Comparison of ENCODE assay signal across 21 cellular contexts in the genomic region with DNA sequence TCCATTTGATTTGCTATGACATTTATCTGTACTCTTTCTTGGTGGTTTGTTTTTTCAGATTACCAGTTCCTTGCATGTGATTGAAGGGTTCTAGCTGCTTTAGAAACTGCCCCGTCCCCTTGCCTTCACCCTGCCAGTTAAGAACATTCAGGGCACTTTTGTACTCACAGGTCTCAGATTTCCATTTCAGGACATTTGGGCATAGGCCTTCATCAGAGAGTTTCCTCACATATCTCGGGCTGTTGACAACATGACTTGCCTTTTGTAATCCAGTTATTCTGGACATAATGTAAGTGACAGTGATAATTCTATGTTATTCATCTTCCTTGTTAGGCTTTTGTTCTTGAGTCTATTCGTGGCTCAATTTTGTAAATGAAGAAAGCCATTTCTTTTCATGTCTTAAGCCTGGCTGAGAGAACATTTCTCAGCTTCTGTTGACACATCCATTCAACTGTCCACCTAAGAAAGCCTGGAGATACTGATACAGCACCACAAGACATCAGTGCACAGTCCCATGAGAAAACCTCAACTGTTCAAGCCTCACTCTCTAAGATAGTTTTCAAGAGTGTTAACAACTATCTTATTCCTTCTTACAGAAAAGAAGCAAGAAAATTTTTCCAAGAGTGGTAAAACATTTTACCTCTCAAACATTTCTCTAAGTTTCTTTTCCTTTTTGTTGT.
DNase-seq lines count a peak whose midpoint lies in the region; ATAC-seq, FAIRE-seq and TF ChIP-seq lines count a peak whose summit lies in the region.
"Had no signal": no experiment of that assay in that cellular context is flagged by ENCODE, and none has a peak within 500 bp of the region (broad histone marks: within the 10 kb centered on the region; RNA-seq: fewer than 3 reads in every experiment).

No MANE protein-coding gene starts in this region.

- H3K79me1 ChIP-seq in trophoblast cell (ENCODE audit: low read length), result peaks cover 7% of the 10 kb centered on the region

- H4K91ac ChIP-seq in trophoblast cell (ENCODE audit: low read depth, low read length), result no peak overlapping the region

- DNase-seq in NCI-H226 (peak; percentile 10), keratinocyte (ENCODE audit: low read depth, low spot score) (no peak), trophoblast cell (no peak), GM19238 (ENCODE audit: insufficient read length, low spot score) (no peak)
- DNase-seq: DMS53, GDM1, HCEC 1CT, Karpas-422, MV-4-11, NCI-H1417, NCI-H1694 treated with DMSO at 0.1 percent for 48 hours, NCI-H2081 treated with DMSO at 0.1 percent for 48 hours, NCI-H2171 treated with DMSO at 0.1 percent for 48 hours, NCI-H446, NCI-H526, Right ventricle myocardium superior had no signal

- H3K4me3 ChIP-seq in ACC112 (ENCODE audit: low read depth, low read length) (no peak overlapping the region), keratinocyte (ENCODE audit: control insufficient read depth in 2 of 3, extremely low read depth in 1 of 3, insufficient read depth in 2 of 3, low read depth in 1 of 3, low read length in 3 of 3) (no peak overlapping the region), trophoblast cell (ENCODE audit: low read depth, low read length) (no peak overlapping the region), gastroesophageal sphincter (no peak overlapping the region)

- no peaks in the 10 kb centered on the region for H4K20me1 ChIP-seq in keratinocyte (ENCODE audit: control insufficient read depth, extremely low read depth, insufficient read depth, low read length)

- H4K8ac ChIP-seq in trophoblast cell (ENCODE audit: low read depth, low read length), result no peak overlapping the region

- H3K27me3 ChIP-seq in ACC112 (ENCODE audit: insufficient read depth, low read length), result no peaks in the 10 kb centered on the region
- H3K27me3 ChIP-seq in keratinocyte (ENCODE audit: control insufficient read depth, extremely low read depth, insufficient read depth, low read length), result no peaks in the 10 kb centered on the region
- H3K27me3 ChIP-seq in trophoblast cell (ENCODE audit: insufficient read depth, low read length), result no peaks in the 10 kb centered on the region
- H3K27me3 ChIP-seq in gastroesophageal sphincter, result no peaks in the 10 kb centered on the region

- no peak overlapping the region for H3K9ac ChIP-seq in keratinocyte (ENCODE audit: control insufficient read depth, extremely low read depth, insufficient read depth, low read length)
- H3K9ac ChIP-seq in trophoblast cell (ENCODE audit: low read length), result no peak overlapping the region

- H3K27ac ChIP-seq in ACC112 (ENCODE audit: low read depth, low read length), result no peak overlapping the region
- H3K27ac ChIP-seq in keratinocyte (ENCODE audit: control insufficient read depth, insufficient read depth, low read length), result no peak overlapping the region
- H3K27ac ChIP-seq in trophoblast cell (ENCODE audit: low read depth, low read length), result no peak overlapping the region
- no peak overlapping the region for H3K27ac ChIP-seq in gastroesophageal sphincter

- no peak for TF ChIP-seq POLR2A in gastroesophageal sphincter (IDR thresholded peaks at IDR 0.05)

- no CpG with 5 or more reads among the region's 3 CpGs for WGBS in trophoblast cell (ENCODE audit: extremely low coverage, insufficient coverage, insufficient read length)
- WGBS in gastroesophageal sphincter (ENCODE audit: low coverage in 1 of 2), 2 donors, result 76 to 78% methylated on average over 2 to 3 of the region's 3 CpGs

- no peak overlapping the region for H3K23ac ChIP-seq in trophoblast cell (ENCODE audit: low read length)

- H3K9me1 ChIP-seq in keratinocyte (ENCODE audit: control insufficient read depth, extremely low read depth, insufficient read depth, low read length), result no peaks in the 10 kb centered on the region

- H2BK5ac ChIP-seq in trophoblast cell (ENCODE audit: low read depth, low read length, poor library complexity), result no peak overlapping the region

- peak overlapping the region; percentile 71 for H2BK12ac ChIP-seq in trophoblast cell (ENCODE audit: low read length)

- no peak overlapping the region for H4K12ac ChIP-seq in trophoblast cell (ENCODE audit: low read depth, low read length)

- no peaks in the 10 kb centered on the region for H3K36me3 ChIP-seq in ACC112 (ENCODE audit: insufficient read depth, low read length)
- H3K36me3 ChIP-seq in keratinocyte (ENCODE audit: control insufficient read depth in 2 of 2, extremely low read depth in 1 of 2, insufficient read depth in 2 of 2, low read length in 2 of 2), result no peaks in the 10 kb centered on the region
- no peaks in the 10 kb centered on the region for H3K36me3 ChIP-seq in trophoblast cell (ENCODE audit: control insufficient read depth in 1 of 2, insufficient read depth in 2 of 2, low read length in 2 of 2)
- H3K36me3 ChIP-seq in gastroesophageal sphincter, result no peaks in the 10 kb centered on the region

- H2AFZ ChIP-seq in ACC112 (ENCODE audit: low read length, unreplicated experiment), result peak overlapping the region; percentile 64
- H2AFZ ChIP-seq in keratinocyte (ENCODE audit: control insufficient read depth, low read length), result no peak overlapping the region
- H2AFZ ChIP-seq in trophoblast cell (ENCODE audit: insufficient read depth, low read length, poor library complexity), result no peak overlapping the region

- no peak for ATAC-seq in gastroesophageal sphincter
- no peak for ATAC-seq in HG03439 (IDR thresholded peaks at IDR 0.05; ENCODE audit: unreplicated experiment)

- dilution Hi-C loops in keratinocyte (cut with MboI; ENCODE audit: extremely low pct_ligation_motif_present, low sequenced_read_pairs), result no loop called here

- H2BK120ac ChIP-seq in trophoblast cell (ENCODE audit: insufficient read depth, low read length, poor library complexity), result no peak overlapping the region

- H3K14ac ChIP-seq in trophoblast cell (ENCODE audit: low read length), result no peak overlapping the region

- H3K79me2 ChIP-seq in ACC112 (ENCODE audit: control insufficient read depth, insufficient read depth, low read length, unreplicated experiment) (no peaks in the 10 kb centered on the region), keratinocyte (ENCODE audit: control insufficient read depth, insufficient read depth, low read length) (no peaks in the 10 kb centered on the region), trophoblast cell (ENCODE audit: control insufficient read depth, insufficient read depth, low read length, poor library complexity) (peaks cover 3% of the 10 kb centered on the region)

- peak; percentile 13 for FAIRE-seq in keratinocyte (lab: Jason Lieb, UNC)
- FAIRE-seq: D721Med, GM19239 had no signal

- H3K9me3 ChIP-seq in keratinocyte (ENCODE audit: control insufficient read depth, low read depth, low read length) (no peaks in the 10 kb centered on the region), trophoblast cell (ENCODE audit: insufficient read depth, low read depth, low read length) (no peaks in the 10 kb centered on the region), gastroesophageal sphincter (no peaks in the 10 kb centered on the region)

- H3K4me2 ChIP-seq in keratinocyte (ENCODE audit: control insufficient read depth, extremely low read depth, insufficient read depth, low read depth, low read length) (no peak overlapping the region), trophoblast cell (ENCODE audit: low read length) (no peak overlapping the region)

- H3K4me1 ChIP-seq in ACC112 (ENCODE audit: control insufficient read depth, insufficient read depth, low read length, unreplicated experiment), result peaks cover 22% of the 10 kb centered on the region
- H3K4me1 ChIP-seq in keratinocyte (ENCODE audit: control insufficient read depth, extremely low read depth, insufficient read depth, low read length), result peaks cover 3% of the 10 kb centered on the region
- H3K4me1 ChIP-seq in trophoblast cell (ENCODE audit: control insufficient read depth in 1 of 2, insufficient read depth in 2 of 2, low read length in 2 of 2), result peaks cover 3 to 4% of the 10 kb centered on the region in 2 experiments
- H3K4me1 ChIP-seq in gastroesophageal sphincter, result no peaks in the 10 kb centered on the region

- no peak overlapping the region for H3K4ac ChIP-seq in trophoblast cell (ENCODE audit: low read depth, low read length)

- no peak for TF ChIP-seq EP300 in gastroesophageal sphincter (IDR thresholded peaks at IDR 0.05)

- TF ChIP-seq CTCF in keratinocyte (optimal IDR thresholded peaks at IDR 0.05 in 1 of 3, IDR thresholded peaks at IDR 0.05 in 1 of 3, conservative IDR thresholded peaks at IDR 0.05 in 1 of 3; ENCODE audit: extremely low read depth in 1 of 3, insufficient read depth in 2 of 3, low read length in 3 of 3) (no peak), gastroesophageal sphincter (IDR thresholded peaks at IDR 0.05) (no peak)

- H2AK5ac ChIP-seq in trophoblast cell (ENCODE audit: low read length), result no peak overlapping the region

- no peak overlapping the region for H3K18ac ChIP-seq in trophoblast cell (ENCODE audit: low read length)
